Comparison of ENCODE assay signal across 8 cellular contexts in genomic region chr3:196081834-196082470, GRCh38. TPM values are rescaled to one million over a fixed set of nuclear protein-coding genes. Genes with fewer than 3 reads are reported as not detected.
DNase-seq lines count a peak whose midpoint lies in the region; ATAC-seq and TF ChIP-seq lines count a peak whose summit lies in the region.

Gene TFRC (minus strand): TSS chr3:196082090. CDS start chr3:196077099, 4,991 bp downstream.

- intact Hi-C loops in breast epithelium (cut with DNase I; ENCODE audit: low total_unique reads), result loop anchor here (5.0 kb wide), 1 partner anchor 110 kb away; no protein-coding TSS in a partner anchor

- H3K36me3 ChIP-seq in WERI-Rb-1 (no peaks in the 10 kb centered on the region), breast epithelium (no peaks in the 10 kb centered on the region), iPS-20b (ENCODE audit: insufficient read depth, low read depth, low read length) (peaks cover under 1% of the 10 kb centered on the region; the same call in 1 of the 2 replicates)

- H3K9ac ChIP-seq in iPS-20b (ENCODE audit: low read depth, low read length), result peak within 1 kb of the TSS; percentile 93

- no peak for DNase-seq in AG04449 (ENCODE audit: low read depth, low spot score)
- peak; percentile 98 for DNase-seq in NCI-H2227 (lab: John Stamatoyannopoulos, UW; ENCODE audit: unreplicated experiment)
- DNase-seq in WERI-Rb-1, result peak; percentile 90
- peak; percentile 87 to 88 for DNase-seq in breast epithelium (ENCODE audit: low spot score in 2 of 2)

- peaks cover 0 to 10% of the 10 kb centered on the region in 2 donors for H3K4me1 ChIP-seq in breast epithelium
- peaks cover 3% of the 10 kb centered on the region; the same call in 1 of the 2 replicates for H3K4me1 ChIP-seq in iPS-20b (ENCODE audit: insufficient read depth, low read length)

- peak; percentile 74 for TF ChIP-seq POLR2A in breast epithelium (IDR thresholded peaks at IDR 0.05)

- no peaks in the 10 kb centered on the region for H3K9me3 ChIP-seq in WERI-Rb-1 (ENCODE audit: severe bottlenecking)
- H3K9me3 ChIP-seq in breast epithelium, result no peaks in the 10 kb centered on the region
- H3K9me3 ChIP-seq in iPS-20b (ENCODE audit: insufficient read depth, low read depth, low read length), result no peaks in the 10 kb centered on the region

- H3K27ac ChIP-seq in WERI-Rb-1, result peak within 1 kb of the TSS; percentile 90
- peak within 1 kb of the TSS; percentile 90 to 91 for H3K27ac ChIP-seq in breast epithelium
- peak within 1 kb of the TSS; percentile 42 for H3K27ac ChIP-seq in iPS-20b (ENCODE audit: low read length)
- peak within 1 kb of the TSS; percentile 79 to 99 (median 94) for H3K27ac ChIP-seq in skin epidermis

- POLR2A ChIA-PET in AG04449 (lab: Yijun Ruan, JAX), result no interaction called here

- ATAC-seq in GM18907 (IDR thresholded peaks at IDR 0.05; ENCODE audit: unreplicated experiment) (peak; percentile 89), HG03139 (IDR thresholded peaks at IDR 0.05; ENCODE audit: unreplicated experiment) (peak; percentile 89)

- TF ChIP-seq CTCF in AG04449 (IDR thresholded peaks at IDR 0.05; ENCODE audit: insufficient read depth, low read length, missing control alignments) (no peak), WERI-Rb-1 (IDR thresholded peaks at IDR 0.05; ENCODE audit: low read depth, low read length) (no peak), breast epithelium (IDR thresholded peaks at IDR 0.05) (no peak)

- H3K27me3 ChIP-seq in WERI-Rb-1 (ENCODE audit: insufficient read depth, low read depth, severe bottlenecking), result no peaks in the 10 kb centered on the region
- H3K27me3 ChIP-seq in breast epithelium, result no peaks in the 10 kb centered on the region
- H3K27me3 ChIP-seq in iPS-20b (ENCODE audit: insufficient read depth, low read length), result no peaks in the 10 kb centered on the region; the same call in 1 of the 2 replicates

- H3K4me3 ChIP-seq in AG04449 (ENCODE audit: low read depth, low read length) (peak within 1 kb of the TSS; percentile 92), WERI-Rb-1 (ENCODE audit: low read depth, low read length) (peak within 1 kb of the TSS; percentile 86), breast epithelium (peak within 1 kb of the TSS; percentile 78 to 98 (median 95)), iPS-20b (ENCODE audit: low read length) (peak within 1 kb of the TSS; percentile 98), skin epidermis (peak within 1 kb of the TSS; percentile 72 to 99 (median 92))

- CTCF ChIA-PET in AG04449 (lab: Yijun Ruan, JAX), result interaction anchor here (3.1 to 3.8 kb wide), 2 partner anchors 12 to 115 kb away, joined by 11 to 19 read pairs; no protein-coding TSS in a partner anchor

RNA-seq across cellular contexts. Expression of gene TFRC, which starts in this region (rescaled TPM):
- 100 to 1,000 TPM in 1 of 3 donors, 10 to 100 TPM in 2; 57.6 to 116 (median 80.3) TPM for total RNA-seq in breast epithelium

Comparison
In these comparisons a context has a peak if more than half of its experiments do, and no peak if none do; other contexts are left out.
1. H3K27ac ChIP-seq: peak in every context shown above with its lines; median percentile 94 in skin epidermis; 90 in breast epithelium; 90 in WERI-Rb-1; 42 in iPS-20b.